ENCODE assay signal across 18 cellular contexts in the genomic region with DNA sequence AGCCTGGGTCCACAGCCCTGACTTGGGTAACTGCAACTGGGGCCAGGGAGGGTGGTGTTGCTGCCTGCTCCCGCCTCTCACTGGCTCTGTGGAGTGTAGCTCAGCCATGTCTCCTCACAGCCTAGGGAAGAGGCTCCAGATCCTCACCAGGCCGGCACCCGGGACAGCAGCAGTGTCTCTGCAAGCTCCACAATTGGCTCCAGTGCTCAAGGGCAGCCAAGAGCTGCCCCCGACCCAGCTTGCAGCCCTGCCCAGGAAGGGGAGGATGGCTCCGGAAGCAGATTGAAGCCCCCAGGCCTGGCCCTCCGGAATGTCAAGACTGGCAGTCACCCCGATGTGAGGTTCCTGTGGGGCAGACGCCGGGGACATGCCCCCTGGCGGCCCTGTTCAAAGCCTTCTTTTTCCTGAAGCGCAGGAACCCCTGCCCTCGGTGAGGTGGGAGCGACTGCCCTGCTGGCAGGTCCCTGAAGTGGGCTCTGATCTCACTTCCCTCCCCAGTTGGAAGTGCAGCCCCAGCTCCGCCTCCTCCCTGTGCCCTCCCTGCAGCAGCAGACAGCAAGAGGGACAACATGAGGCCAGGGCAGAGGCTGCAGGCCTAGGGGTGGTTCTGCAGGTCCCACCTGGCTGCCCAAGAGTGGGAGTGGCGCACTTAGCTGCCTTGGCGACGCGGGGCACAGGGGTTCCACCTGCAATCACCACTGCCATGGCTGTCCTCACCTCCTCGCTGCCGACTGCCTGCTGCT.
A peak's percentile ranks its signal among the peaks of the same experiment; 100 is the strongest.
DNase-seq lines count a peak whose midpoint lies in the region; ATAC-seq, FAIRE-seq and TF ChIP-seq lines count a peak whose summit lies in the region.
"Had no signal": no experiment of that assay in that cellular context is flagged by ENCODE, and none has a peak within 500 bp of the region (broad histone marks: within the 10 kb centered on the region; RNA-seq: fewer than 3 reads in every experiment).

No MANE protein-coding gene starts in this region.

- TF ChIP-seq CTCF in RWPE2 (IDR thresholded peaks at IDR 0.05; ENCODE audit: poor library complexity, severe bottlenecking) (no peak), HepG2 (CRISPR knock-in tag; IDR thresholded peaks at IDR 0.05) (peak; percentile 13; the same call in 1 of the 2 replicates), upper lobe of right lung (IDR thresholded peaks at IDR 0.05) (no peak), esophagus muscularis mucosa (IDR thresholded peaks at IDR 0.05) (no peak)

- H3K36me3 Mint-ChIP-seq in activated T-helper 2 cell treated with anti-CD3 and anti-CD28 coated beads, Interferon-gamma antibody, Interleukin-2, Interleukin-4, amounts not matched to agents 10 μg/mL and 5 μg/mL and 100 μg/mL, durations not matched to agents 14 hours and 24 hours and 36 hours (ENCODE audit: low read depth), result no peaks in the 10 kb centered on the region

- no peaks in the 10 kb centered on the region for H3K79me2 ChIP-seq in HepG2 (ENCODE audit: insufficient read depth, low read length)

- no peak overlapping the region for H3K4me3 Mint-ChIP-seq in activated T-helper 2 cell treated with anti-CD3 and anti-CD28 coated beads, Interferon-gamma antibody, Interleukin-2, Interleukin-4, amounts not matched to agents 10 μg/mL and 5 μg/mL and 100 μg/mL, durations not matched to agents 14 hours and 24 hours and 36 hours (ENCODE audit: low read depth)

- intact Hi-C loops in right cardiac atrium (cut with DNase I), result no loop called here
- intact Hi-C loops in left ventricle myocardium superior (cut with micrococcal nuclease), result no loop called here
- intact Hi-C loops in HepG2 (cut with micrococcal nuclease; ENCODE audit: unreplicated experiment), result no loop called here
- intact Hi-C loops in upper lobe of right lung (cut with DNase I), result no loop called here
- intact Hi-C loops in activated T-helper 2 cell treated with anti-CD3 and anti-CD28 coated beads, Interferon-gamma antibody, Interleukin-2, Interleukin-4, amounts not matched to agents 10 μg/mL and 5 μg/mL and 100 μg/mL, durations not matched to agents 14 hours and 24 hours and 36 hours (cut with micrococcal nuclease), result no loop called here
- intact Hi-C loops in esophagus muscularis mucosa (cut with DNase I), result no loop called here

- TF ChIP-seq EP300 in HepG2 (IDR thresholded peaks at IDR 0.05; ENCODE audit: low read depth in 2 of 2, low read length in 2 of 2) (no peak), HepG2 (CRISPR knock-in tag; IDR thresholded peaks at IDR 0.05; ENCODE audit: borderline replicate concordance) (no peak), esophagus muscularis mucosa (IDR thresholded peaks at IDR 0.05) (no peak)

- H3K4me1 Mint-ChIP-seq in activated T-helper 2 cell treated with anti-CD3 and anti-CD28 coated beads, Interferon-gamma antibody, Interleukin-2, Interleukin-4, amounts not matched to agents 10 μg/mL and 5 μg/mL and 100 μg/mL, durations not matched to agents 14 hours and 24 hours and 36 hours (ENCODE audit: low read depth), result no peaks in the 10 kb centered on the region

- no peaks in the 10 kb centered on the region for H3K27me3 Mint-ChIP-seq in activated T-helper 2 cell treated with anti-CD3 and anti-CD28 coated beads, Interferon-gamma antibody, Interleukin-2, Interleukin-4, amounts not matched to agents 10 μg/mL and 5 μg/mL and 100 μg/mL, durations not matched to agents 14 hours and 24 hours and 36 hours (ENCODE audit: low read depth)

- in situ Hi-C loops in HepG2 (cut with HindIII; ENCODE audit: extremely low pct_ligation_motif_present, low pct_unique_long_range_greater_than_20kb), result no loop called here

- H3K4me1 ChIP-seq in right cardiac atrium (ENCODE audit: control insufficient read depth, insufficient read depth, low read length), result no peaks in the 10 kb centered on the region
- H3K4me1 ChIP-seq in RWPE2 (ENCODE audit: insufficient read depth, poor library complexity, severe bottlenecking), result no peaks in the 10 kb centered on the region
- H3K4me1 ChIP-seq in HepG2 (ENCODE audit: insufficient read depth, low read length), result no peaks in the 10 kb centered on the region
- no peaks in the 10 kb centered on the region for H3K4me1 ChIP-seq in upper lobe of right lung
- H3K4me1 ChIP-seq in esophagus muscularis mucosa, result no peaks in the 10 kb centered on the region

- POLR2A ChIA-PET in HepG2 (lab: Yijun Ruan, JAX), result no interaction called here

- H3K4me3 ChIP-seq in right cardiac atrium (ENCODE audit: low read length) (no peak overlapping the region), RWPE2 (ENCODE audit: severe bottlenecking) (no peak overlapping the region), HepG2 (replicated peaks in 1 of 3; ENCODE audit: insufficient read depth in 1 of 3, low read depth in 2 of 3, low read length in 3 of 3) (no peak overlapping the region), upper lobe of right lung (no peak overlapping the region), esophagus muscularis mucosa (no peak overlapping the region)

- TF ChIP-seq RAD21 in HepG2 (CRISPR knock-in tag; IDR thresholded peaks at IDR 0.05), result no peak

- no peak for FAIRE-seq in HepG2 (lab: Jason Lieb, UNC)

- H3K27ac ChIP-seq in right cardiac atrium (ENCODE audit: low read length) (no peak overlapping the region), RWPE2 (ENCODE audit: poor library complexity, severe bottlenecking) (no peak overlapping the region), HepG2 (ENCODE audit: extremely low read length, insufficient read depth, low read length) (no peak overlapping the region), upper lobe of right lung (no peak overlapping the region), esophagus muscularis mucosa (replicated peaks in 1 of 4) (no peak overlapping the region)

- CTCF ChIA-PET in HepG2 (lab: Yijun Ruan, JAX; ENCODE audit: low intra/inter-chr PET ratio, low total read pairs), result no interaction called here

- H3K9me3 ChIP-seq in right cardiac atrium (ENCODE audit: control insufficient read depth, low read length) (no peaks in the 10 kb centered on the region), RWPE2 (ENCODE audit: severe bottlenecking) (no peaks in the 10 kb centered on the region), HepG2 (ENCODE audit: low read length) (no peaks in the 10 kb centered on the region), upper lobe of right lung (no peaks in the 10 kb centered on the region), esophagus muscularis mucosa (no peaks in the 10 kb centered on the region)

- BruUV-seq in HepG2 (replicated peaks; lab: Mats Ljungman, UMichigan), result no TSS peak

- H3K9me3 Mint-ChIP-seq in activated T-helper 2 cell treated with anti-CD3 and anti-CD28 coated beads, Interferon-gamma antibody, Interleukin-2, Interleukin-4, amounts not matched to agents 10 μg/mL and 5 μg/mL and 100 μg/mL, durations not matched to agents 14 hours and 24 hours and 36 hours, result no peaks in the 10 kb centered on the region

- H4K20me1 ChIP-seq in HepG2 (ENCODE audit: insufficient read depth, low read length), result no peaks in the 10 kb centered on the region

- 0 out of 2 replicates have a peak overlapping the region, but pooled peaks have one; percentile 18 for H3K4me2 ChIP-seq in HepG2 (ENCODE audit: low read depth, low read length)

- H2AFZ ChIP-seq in HepG2 (ENCODE audit: low read length), result no peak overlapping the region

- no peaks in the 10 kb centered on the region for H3K36me3 ChIP-seq in RWPE2 (ENCODE audit: low read depth)
- no peaks in the 10 kb centered on the region for H3K36me3 ChIP-seq in HepG2 (replicated peaks in 1 of 2; ENCODE audit: control insufficient read depth in 1 of 2, insufficient read depth in 2 of 2, low read length in 2 of 2)
- H3K36me3 ChIP-seq in upper lobe of right lung, result no peaks in the 10 kb centered on the region
- H3K36me3 ChIP-seq in esophagus muscularis mucosa, result no peaks in the 10 kb centered on the region

- H3K27me3 ChIP-seq in right cardiac atrium (ENCODE audit: control insufficient read depth, insufficient read depth), result no peaks in the 10 kb centered on the region
- peaks cover 6% of the 10 kb centered on the region for H3K27me3 ChIP-seq in RWPE2 (ENCODE audit: insufficient read depth, poor library complexity, severe bottlenecking)
- no peaks in the 10 kb centered on the region for H3K27me3 ChIP-seq in HepG2 (ENCODE audit: control insufficient read depth in 1 of 2, insufficient read depth in 2 of 2, low read length in 2 of 2)
- no peaks in the 10 kb centered on the region for H3K27me3 ChIP-seq in upper lobe of right lung
- H3K27me3 ChIP-seq in esophagus muscularis mucosa, result no peaks in the 10 kb centered on the region

- no peak for TF ChIP-seq POLR2A in HepG2 (IDR thresholded peaks at IDR 0.05; ENCODE audit: insufficient read depth in 1 of 2, low read depth in 2 of 2, low read length in 2 of 2)
- no peak for TF ChIP-seq POLR2A in esophagus muscularis mucosa (IDR thresholded peaks at IDR 0.05; ENCODE audit: low read depth)

- DNase-seq in right cardiac atrium, result peak in 2 of 3 donors; percentile 26 to 34
- no peak for DNase-seq in left ventricle myocardium superior
- peak; percentile 36 for DNase-seq in RWPE2 (ENCODE audit: low spot score)
- DNase-seq in HepG2 (ENCODE audit: low spot score), result peak; percentile 2
- no peak for DNase-seq in upper lobe of right lung
- DNase-seq in activated T-helper 2 cell treated with anti-CD3 and anti-CD28 coated beads, Interferon-gamma antibody, Interleukin-2, Interleukin-4, amounts not matched to agents 10 μg/mL and 5 μg/mL and 100 μg/mL, durations not matched to agents 14 hours and 24 hours and 36 hours (ENCODE audit: low spot score), result no peak
- no peak for DNase-seq in cerebellum (ENCODE audit: low spot score)
- no peak for DNase-seq in esophagus muscularis mucosa (ENCODE audit: extremely low spot score)
- DNase-seq: COR-L47, KG1, NCI-H1436 treated with DMSO at 0.1 percent for 48 hours, NCI-H2171, NCI-H446, NCI-H69, SHP77 treated with DMSO at 0.1 percent for 48 hours, T-helper 1 cell had no signal

- no peak overlapping the region for H3K27ac Mint-ChIP-seq in activated T-helper 2 cell treated with anti-CD3 and anti-CD28 coated beads, Interferon-gamma antibody, Interleukin-2, Interleukin-4, amounts not matched to agents 10 μg/mL and 5 μg/mL and 100 μg/mL, durations not matched to agents 14 hours and 24 hours and 36 hours

- H3K9ac ChIP-seq in HepG2 (ENCODE audit: insufficient read depth, low read depth, low read length), result no peak overlapping the region

- ATAC-seq in right cardiac atrium, result no peak
- ATAC-seq in left ventricle myocardium superior, result no peak
- no peak for ATAC-seq in RWPE2 (ENCODE audit: low read depth)
- ATAC-seq in HepG2, result peak; percentile 90
- ATAC-seq in upper lobe of right lung, result peak; percentile 36
- ATAC-seq: Panc1, SK-N-SH treated with all-trans-retinoic acid at 6 μM for 48 hours had no signal

- 88% methylated on average over 20 of the region's 20 CpGs for WGBS in right cardiac atrium
- WGBS in HepG2 (ENCODE audit: low lambda C conversion rate), result 25% methylated on average over 15 of the region's 20 CpGs
- WGBS in esophagus muscularis mucosa, result 94% methylated on average over 17 of the region's 20 CpGs

TF ChIP-seq in HepG2, 621 proteins besides CTCF, POLR2A, EP300 and RAD21 (continues in another document):
- TF ChIP-seq, protein P1, sequence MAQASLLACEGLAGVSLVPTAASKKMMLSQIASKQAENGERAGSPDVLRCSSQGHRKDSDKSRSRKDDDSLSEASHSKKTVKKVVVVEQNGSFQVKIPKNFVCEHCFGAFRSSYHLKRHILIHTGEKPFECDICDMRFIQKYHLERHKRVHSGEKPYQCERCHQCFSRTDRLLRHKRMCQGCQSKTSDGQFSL (CRISPR knock-in tag; IDR thresholded peaks at IDR 0.05), result no peak

Comparison
In these comparisons a context has a peak if more than half of its experiments do, and no peak if none do; other contexts are left out.
1. DNase-seq: peak in right cardiac atrium (2 of 3), RWPE2 (single experiment) and HepG2 (single experiment); none in left ventricle myocardium superior (single experiment), upper lobe of right lung (single experiment), activated T-helper 2 cell treated with anti-CD3 and anti-CD28 coated beads, Interferon-gamma antibody, Interleukin-2, Interleukin-4, amounts not matched to agents 10 μg/mL and 5 μg/mL and 100 μg/mL, durations not matched to agents 14 hours and 24 hours and 36 hours (single experiment), cerebellum (single experiment) and esophagus muscularis mucosa (single experiment).
2. ATAC-seq: peak in HepG2 (single experiment) and upper lobe of right lung (single experiment); none in right cardiac atrium (0 of 2), left ventricle myocardium superior (single experiment) and RWPE2 (single experiment).